In genomic region chr4:30720021-30720655, GRCh38 we compare ENCODE assay signal across 9 cellular contexts. TPM values are rescaled to one million over a fixed set of nuclear protein-coding genes. Genes with fewer than 3 reads are reported as not detected.
A peak's percentile ranks its signal among the peaks of the same experiment; 100 is the strongest.
DNase-seq lines count a peak whose midpoint lies in the region; ATAC-seq and TF ChIP-seq lines count a peak whose summit lies in the region.
"Had no signal": no experiment of that assay in that cellular context is flagged by ENCODE, and none has a peak within 500 bp of the region (broad histone marks: within the 10 kb centered on the region; RNA-seq: fewer than 3 reads in every experiment).

PCDH7 (plus strand) TSS chr4:30720369; CDS start chr4:30721423, 1,054 bp downstream.

- ATAC-seq in foreskin keratinocyte (peak; percentile 15), GM21737 (IDR thresholded peaks at IDR 0.05; ENCODE audit: unreplicated experiment) (no peak)
- no peak for ATAC-seq in naive thymus-derived CD8-positive, alpha-beta T cell

- CTCF ChIA-PET in BJ (lab: Yijun Ruan, JAX): interaction anchor here (1.4 kb wide), 1 partner anchor 325 kb away, joined by 3 read pairs; no protein-coding TSS in a partner anchor
- CTCF ChIA-PET in HEK293 (lab: Yijun Ruan, JAX): interaction anchor here (0.7 kb wide), 1 partner anchor 325 kb away, joined by 4 read pairs; no protein-coding TSS in a partner anchor

- H3K27me3 ChIP-seq in BJ (ENCODE audit: control insufficient read depth, insufficient read depth, low read length) (peaks cover 8% of the 10 kb centered on the region), WERI-Rb-1 (ENCODE audit: insufficient read depth, low read depth, severe bottlenecking) (peaks cover 42% of the 10 kb centered on the region), foreskin keratinocyte (no peaks in the 10 kb centered on the region)

- POLR2A ChIA-PET in BJ (lab: Charles Lee) (interaction anchor here (0.5 kb wide), 1 partner anchor 11 kb away, joined by 6 read pairs; no protein-coding TSS in a partner anchor), HEK293 (lab: Yijun Ruan, JAX) (interaction anchor here (0.6 to 1.4 kb wide), 7 partner anchors 10 to 545 kb away, joined by 3 to 6 read pairs (median 4); no protein-coding TSS in a partner anchor)
- POLR2A ChIA-PET in naive thymus-derived CD8-positive, alpha-beta T cell (lab: Charles Lee): no interaction called here

- H3K9me3 ChIP-seq in HEK293 (ENCODE audit: control insufficient read depth, insufficient read depth, low read depth, low read length) (no peaks in the 10 kb centered on the region), WERI-Rb-1 (ENCODE audit: severe bottlenecking) (peaks cover 2% of the 10 kb centered on the region)

- no peaks in the 10 kb centered on the region for H3K36me3 ChIP-seq in BJ (ENCODE audit: control insufficient read depth, insufficient read depth, low read length)
- peaks cover 0 to 21% of the 10 kb centered on the region in 2 experiments; a peak in 1 of 3 replicates for H3K36me3 ChIP-seq in HEK293 (ENCODE audit: control insufficient read depth in 2 of 2, insufficient read depth in 1 of 2, low read length in 2 of 2)
- no peaks in the 10 kb centered on the region for H3K36me3 ChIP-seq in WERI-Rb-1

- H3K4me1 Mint-ChIP-seq in naive thymus-derived CD8-positive, alpha-beta T cell: peaks cover 15 to 55% (median 46%) of the 10 kb centered on the region in 4 donors

- peaks cover 21 to 65% (median 49%) of the 10 kb centered on the region in 5 donors for H3K27me3 Mint-ChIP-seq in naive thymus-derived CD8-positive, alpha-beta T cell

- peak within 1 kb of the TSS in 2 of 10 donors; percentile 63 to 73 for H3K27ac Mint-ChIP-seq in naive thymus-derived CD8-positive, alpha-beta T cell
- H3K27ac Mint-ChIP-seq: IgD-negative memory B cell had no signal

- H3K27ac ChIP-seq in HEK293 (ENCODE audit: extremely low read depth, low read depth, low read length): peak within 1 kb of the TSS; percentile 98
- no peak within 1 kb of the TSS for H3K27ac ChIP-seq in WERI-Rb-1
- peak within 1 kb of the TSS; percentile 72 for H3K27ac ChIP-seq in foreskin keratinocyte

- peaks cover 0 to 15% (median 0%) of the 10 kb centered on the region in 9 donors for H3K9me3 Mint-ChIP-seq in naive thymus-derived CD8-positive, alpha-beta T cell

- H3K4me3 Mint-ChIP-seq in naive thymus-derived CD8-positive, alpha-beta T cell: peak within 1 kb of the TSS; percentile 63 to 90 (median 80)

- TF ChIP-seq CTCF in BJ (IDR thresholded peaks at IDR 0.05; ENCODE audit: insufficient read depth, low read depth, low read length) (no peak), HEK293 (tag by site-specific recombination; IDR thresholded peaks at IDR 0.05) (no peak), WERI-Rb-1 (IDR thresholded peaks at IDR 0.05; ENCODE audit: low read depth, low read length) (no peak), foreskin keratinocyte (conservative IDR thresholded peaks at IDR 0.05) (no peak)

- peaks cover 1 to 10% (median 4%) of the 10 kb centered on the region in 3 donors for H3K36me3 Mint-ChIP-seq in naive thymus-derived CD8-positive, alpha-beta T cell
- H3K36me3 Mint-ChIP-seq: IgD-negative memory B cell had no signal

- H3K4me1 ChIP-seq in HEK293 (ENCODE audit: control insufficient read depth, insufficient read depth, low read length) (no peaks in the 10 kb centered on the region), foreskin keratinocyte (no peaks in the 10 kb centered on the region)

- peak within 1 kb of the TSS; percentile 49 for H3K4me3 ChIP-seq in BJ (ENCODE audit: low read depth, low read length)
- H3K4me3 ChIP-seq in HEK293 (ENCODE audit: low read depth, low read length): peak within 1 kb of the TSS; percentile 86
- H3K4me3 ChIP-seq in WERI-Rb-1 (ENCODE audit: low read depth, low read length): peak within 1 kb of the TSS; percentile 59

- no peak for DNase-seq in BJ (ENCODE audit: low read depth)
- peak; percentile 44 for DNase-seq in WERI-Rb-1
- DNase-seq in foreskin keratinocyte: peak in 1 of 2 donors; percentile 85
- DNase-seq in naive thymus-derived CD8-positive, alpha-beta T cell: no peak
- DNase-seq in HUDEP-2 (lab: John Stamatoyannopoulos, UW; ENCODE audit: unreplicated experiment in 76 of 76): no peak
- no peak for DNase-seq in SHP77 treated with DMSO at 0.1 percent for 48 hours (lab: John Stamatoyannopoulos, UW)

TF ChIP-seq in HEK293, 187 proteins besides CTCF, POLR2A, EP300 and RAD21 (continues in another document):
- TF ChIP-seq KLF8 (tag by site-specific recombination; IDR thresholded peaks at IDR 0.05) (0 out of 2 replicates have a peak, but pooled peaks have one; percentile 56), BCL11A (tag by site-specific recombination; IDR thresholded peaks at IDR 0.05; ENCODE audit: low read depth) (peak; percentile 48; the same call in 1 of the 2 replicates), ZNF677 (tag by site-specific recombination; IDR thresholded peaks at IDR 0.05) (no peak), ZNF561 (tag by site-specific recombination; IDR thresholded peaks at IDR 0.05; ENCODE audit: borderline replicate concordance) (0 out of 2 replicates have a peak, but pooled peaks have one; percentile 12), ZBTB17 (tag by site-specific recombination; IDR thresholded peaks at IDR 0.05) (0 out of 2 replicates have a peak, but pooled peaks have one; percentile 21), ZNF76 (tag by site-specific recombination; IDR thresholded peaks at IDR 0.05; ENCODE audit: borderline replicate concordance, low read depth) (0 out of 2 replicates have a peak, but pooled peaks have one; percentile 27), ZNF843 (tag by site-specific recombination; IDR thresholded peaks at IDR 0.05) (peak; percentile 33; the same call in 1 of the 2 replicates), EGR2 (tag by site-specific recombination; IDR thresholded peaks at IDR 0.05; ENCODE audit: low read depth) (peak; percentile 56), PRDM10 (tag by site-specific recombination; IDR thresholded peaks at IDR 0.05) (peak; percentile 6; the same call in 1 of the 2 replicates), KLF1 (tag by site-specific recombination; IDR thresholded peaks at IDR 0.05) (0 out of 2 replicates have a peak, but pooled peaks have one; percentile 15), ZNF596 (tag by site-specific recombination; IDR thresholded peaks at IDR 0.05) (peak; percentile 85), ZSCAN16 (tag by site-specific recombination; IDR thresholded peaks at IDR 0.05) (peak; percentile 65), PATZ1 (tag by site-specific recombination; IDR thresholded peaks at IDR 0.05) (peak; percentile 49; the same call in 1 of the 2 replicates), WT1 (tag by site-specific recombination; IDR thresholded peaks at IDR 0.05) (peak; percentile 86), IKZF3 (tag by site-specific recombination; IDR thresholded peaks at IDR 0.05) (peak; percentile 95), PRDM1 (tag by site-specific recombination; IDR thresholded peaks at IDR 0.05) (peak; percentile 96)

RNA-seq across cellular contexts. Expression of gene PCDH7, which starts in this region (rescaled TPM):
- polyA plus RNA-seq in BJ (2011; rRNA removed) (11.8 and 15.3 TPM in 2 replicates), foreskin keratinocyte (6.7 and 10.9 TPM in 2 replicates)
- polyA minus RNA-seq in BJ (2011; rRNA and poly(A)+ RNA removed): 31.0 and 36.4 TPM in 2 replicates
- total RNA-seq in foreskin keratinocyte: 34.5 and 43.2 TPM in 2 replicates
- not detected for total RNA-seq in naive thymus-derived CD8-positive, alpha-beta T cell
- not detected for polyA plus RNA-seq in naive thymus-derived CD8-positive, alpha-beta T cell
- polyA plus RNA-seq: IgD-negative memory B cell had no signal

Comparison
In these comparisons a context has a peak if more than half of its experiments do, and no peak if none do; other contexts are left out.
1. RNA of gene PCDH7 (total RNA-seq): 34.5 to 43.2 TPM in foreskin keratinocyte; not detected in naive thymus-derived CD8-positive, alpha-beta T cell; every median in the first group is over 10 times any median in the second.
2. Peak in every context shown above with its lines, with median percentiles within 50 percentile points of each other: H3K4me3 ChIP-seq.